8 cellular contexts compared by ENCODE assay signal in genomic region chrX:47193475-47194241, GRCh38. TPM values are rescaled to one million over a fixed set of nuclear protein-coding genes. Genes with fewer than 3 reads are reported as not detected.
DNase-seq lines count a peak whose midpoint lies in the region; ATAC-seq and TF ChIP-seq lines count a peak whose summit lies in the region.

Gene UBA1 (plus strand): TSS chrX:47193829. CDS start chrX:47198803, 4,974 bp downstream.

- peak; percentile 91 for ATAC-seq in HG02943 (IDR thresholded peaks at IDR 0.05; ENCODE audit: low read depth, unreplicated experiment)

- DNase-seq in GM13977 (ENCODE audit: low spot score) (peak; percentile 95), NCI-H187 (lab: John Stamatoyannopoulos, UW) (peak; percentile 86 to 88), T-helper 2 cell (peak; percentile 66 to 95 (median 88)), left ventricle myocardium inferior (peak; percentile 90), pulmonary artery endothelial cell (ENCODE audit: low read depth, low spot score) (peak; percentile 94), uterus (peak; percentile 98)

- H3K4me1 ChIP-seq in left ventricle myocardium inferior (peaks cover 53% of the 10 kb centered on the region), uterus (peaks cover 3 to 15% of the 10 kb centered on the region in 2 donors)

- no peaks in the 10 kb centered on the region for H3K27me3 ChIP-seq in left ventricle myocardium inferior (ENCODE audit: low read depth)
- no peaks in the 10 kb centered on the region for H3K27me3 ChIP-seq in uterus

- TF ChIP-seq POLR2A in uterus (IDR thresholded peaks at IDR 0.05), result peak; percentile 75 to 82

- peak; percentile 83 for TF ChIP-seq CTCF in GM13977 (IDR thresholded peaks at IDR 0.05; ENCODE audit: extremely low read depth, insufficient read depth, missing control alignments)
- peak; percentile 71 for TF ChIP-seq CTCF in left ventricle myocardium inferior (IDR thresholded peaks at IDR 0.05; ENCODE audit: borderline replicate concordance)
- peak; percentile 79 to 98 (median 96) for TF ChIP-seq CTCF in uterus (IDR thresholded peaks at IDR 0.05)

- H3K9me3 ChIP-seq in left ventricle myocardium inferior (replicated peaks), result no peaks in the 10 kb centered on the region
- H3K9me3 ChIP-seq in uterus, result no peaks in the 10 kb centered on the region

- intact Hi-C loops in left ventricle myocardium inferior (cut with micrococcal nuclease) (loop anchor here (10.0 kb wide), 1 partner anchor 191 kb away; no protein-coding TSS in a partner anchor), uterus (cut with DNase I; ENCODE audit: low total_unique reads) (loop anchor here (10.0 kb wide), 1 partner anchor 191 kb away; no protein-coding TSS in a partner anchor)

- peak within 1 kb of the TSS; percentile 95 for H3K27ac ChIP-seq in angular gyrus (ENCODE audit: low read depth, low read length)
- peak within 1 kb of the TSS; percentile 97 for H3K27ac ChIP-seq in left ventricle myocardium inferior (replicated peaks)
- peak within 1 kb of the TSS; percentile 98 to 99 for H3K27ac ChIP-seq in uterus

- in situ Hi-C loops in GM13977 (cut with MboI; ENCODE audit: low pct_unique_long_range_greater_than_20kb, low sequenced_read_pairs, unreplicated experiment), result loop anchor here (25.0 kb wide), 1 partner anchor 319 kb away; no protein-coding TSS in a partner anchor

- H3K4me3 ChIP-seq in left ventricle myocardium inferior, result peak within 1 kb of the TSS; percentile 82
- H3K4me3 ChIP-seq in uterus, result peak within 1 kb of the TSS; percentile 90 to 94

- H3K36me3 ChIP-seq in left ventricle myocardium inferior (peaks cover 2% of the 10 kb centered on the region), uterus (no peaks in the 10 kb centered on the region)

RNA-seq across cellular contexts. Expression of gene UBA1, which starts in this region (rescaled TPM):
- total RNA-seq in left ventricle myocardium inferior (99.8 TPM), pulmonary artery endothelial cell (134 and 168 TPM in 2 replicates), uterus (100 to 1,000 TPM in 3 of 4 donors, 10 to 100 TPM in 1; 72.9 to 187 (median 149) TPM)

Comparison
In these comparisons a context has a peak if more than half of its experiments do, and no peak if none do; other contexts are left out.
1. Peak in every context shown above with its lines: DNase-seq, ATAC-seq, H3K4me3 ChIP-seq and H3K27ac ChIP-seq.